Comparison of ENCODE assay signal across 21 cellular contexts in the genomic region with DNA sequence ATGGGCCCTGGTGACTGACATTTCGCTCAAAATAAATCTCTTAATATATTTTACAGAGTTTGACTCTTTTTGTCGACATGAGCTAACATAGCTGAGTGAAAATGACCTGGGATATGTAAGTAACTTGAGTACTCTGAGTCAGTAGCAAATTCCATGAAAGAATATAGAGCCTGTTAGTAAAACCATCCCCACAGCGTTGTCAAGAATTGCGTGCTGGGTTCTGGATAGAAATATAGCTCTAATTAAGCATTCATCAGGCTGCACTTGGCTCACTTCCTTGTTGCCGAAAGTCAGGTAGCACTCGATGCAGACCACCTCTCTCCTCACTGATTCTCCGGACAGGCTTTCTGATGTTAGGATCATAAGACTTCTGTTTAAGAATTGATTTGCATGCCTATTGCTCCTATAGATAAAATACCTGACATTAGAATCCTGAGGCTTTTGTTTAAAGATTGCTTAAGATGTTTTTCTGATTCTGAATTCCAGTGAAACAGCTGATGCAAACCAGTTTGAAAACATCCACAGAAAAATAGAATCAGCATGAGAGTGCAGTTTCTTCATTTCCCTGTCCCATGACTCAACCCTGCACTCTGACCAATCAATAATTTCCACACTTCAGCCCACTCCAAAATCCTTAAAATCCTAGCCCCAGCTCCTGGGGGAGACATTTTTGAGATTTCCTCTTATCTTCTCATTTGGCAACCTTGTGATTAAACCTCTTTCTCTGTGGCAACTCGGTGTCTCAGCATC.
A peak's percentile ranks its signal among the peaks of the same experiment; 100 is the strongest.
DNase-seq lines count a peak whose midpoint lies in the region; ATAC-seq and TF ChIP-seq lines count a peak whose summit lies in the region.
"Had no signal": no experiment of that assay in that cellular context is flagged by ENCODE, and none has a peak within 500 bp of the region (broad histone marks: within the 10 kb centered on the region; RNA-seq: fewer than 3 reads in every experiment).

No MANE protein-coding gene starts in this region.

- CTCF ChIA-PET in BJ (lab: Yijun Ruan, JAX) = no interaction called here

- DNase-seq in BJ (ENCODE audit: low read depth) (peak; percentile 32), LHCN-M2 (ENCODE audit: low read depth) (peak; percentile 56), epithelial cell of prostate (ENCODE audit: low read depth, low spot score) (peak; percentile 12), foreskin melanocyte (no peak), BE2C (no peak)
- DNase-seq: activated CD4-positive, alpha-beta T cell treated with anti-CD3 and anti-CD28 coated beads, Interleukin-2, amount 50 U/mL, for 4 hours; activated gamma-delta T cell treated with Interleukin-2 at 50 U/mL for 16 hours; CD4-positive, CD25-positive, alpha-beta regulatory T cell; dermis blood vessel endothelial cell; head of caudate nucleus; NCI-H1092; NCI-H524; occipital lobe; Peyer's patch; stimulated activated CD4-positive, alpha-beta T cell treated with anti-CD3 and anti-CD28 coated beads, Interleukin-1b, Interleukin-23, amount 100 ng/mL, for 48 hours; T-helper 17 cell had no signal

- H3K27me3 ChIP-seq in BJ (ENCODE audit: control insufficient read depth, insufficient read depth, low read length) = no peaks in the 10 kb centered on the region
- H3K27me3 ChIP-seq in neutrophil = peaks cover 8% of the 10 kb centered on the region
- no peaks in the 10 kb centered on the region; the same call in 1 of the 2 replicates for H3K27me3 ChIP-seq in BE2C
- H3K27me3 ChIP-seq: Peyer's patch had no signal

- H3K4me3 ChIP-seq in BJ (ENCODE audit: low read depth, low read length) (no peak overlapping the region), neutrophil (ENCODE audit: low read depth in 1 of 2, low read length in 1 of 2) (no peak overlapping the region), BE2C (ENCODE audit: low read depth, low read length) (no peak overlapping the region)
- H3K4me3 ChIP-seq: lung, Peyer's patch had no signal

- no peaks in the 10 kb centered on the region for H3K36me3 ChIP-seq in BJ (ENCODE audit: control insufficient read depth, insufficient read depth, low read length)
- no peaks in the 10 kb centered on the region for H3K36me3 ChIP-seq in neutrophil
- no peaks in the 10 kb centered on the region for H3K36me3 ChIP-seq in BE2C
- H3K36me3 ChIP-seq: Peyer's patch had no signal

- ATAC-seq in HG03521 (IDR thresholded peaks at IDR 0.05; ENCODE audit: unreplicated experiment) = no peak
- no peak for ATAC-seq in HG02588 (IDR thresholded peaks at IDR 0.05; ENCODE audit: unreplicated experiment)
- ATAC-seq: stimulated activated effector memory CD8-positive, alpha-beta T cell treated with anti-CD3 and anti-CD28 coated beads, Interleukin-12 subunit alpha, Interleukin-12 subunit beta, amount 100 ng/mL, for 72 hours; T-helper 17 cell had no signal

- POLR2A ChIA-PET in BJ (lab: Charles Lee) = no interaction called here

- H3K27ac ChIP-seq in epithelial cell of prostate = peak overlapping the region; percentile 49
- H3K27ac ChIP-seq in neutrophil = peak overlapping the region; percentile 63
- H3K27ac ChIP-seq: Peyer's patch had no signal

- no peak for TF ChIP-seq CTCF in BJ (IDR thresholded peaks at IDR 0.05; ENCODE audit: insufficient read depth, low read depth, low read length)
- no peak for TF ChIP-seq CTCF in neutrophil (IDR thresholded peaks at IDR 0.05)
- TF ChIP-seq CTCF in BE2C (IDR thresholded peaks at IDR 0.05; ENCODE audit: low read depth, low read length) = no peak

- H3K4me1 ChIP-seq in neutrophil (ENCODE audit: control insufficient read depth in 1 of 2, insufficient read depth in 1 of 2, low read depth in 1 of 2, low read length in 1 of 2) (peaks cover 4 to 7% of the 10 kb centered on the region in 2 experiments), BE2C (peaks cover 7% of the 10 kb centered on the region; the same call in 1 of the 2 replicates)
- H3K4me1 ChIP-seq: Peyer's patch had no signal

- H3K9me3 ChIP-seq in neutrophil = no peaks in the 10 kb centered on the region
- H3K9me3 ChIP-seq in BE2C = no peaks in the 10 kb centered on the region; the same call in 1 of the 2 replicates
- H3K9me3 ChIP-seq: Peyer's patch had no signal

Comparison
In these comparisons a context has a peak if more than half of its experiments do, and no peak if none do; other contexts are left out.
1. DNase-seq: peak in BJ (single experiment), LHCN-M2 (single experiment) and epithelial cell of prostate (single experiment); none in foreskin melanocyte (single experiment) and BE2C (single experiment).